Comparison of ENCODE assay signal across 22 cellular contexts in the genomic region with DNA sequence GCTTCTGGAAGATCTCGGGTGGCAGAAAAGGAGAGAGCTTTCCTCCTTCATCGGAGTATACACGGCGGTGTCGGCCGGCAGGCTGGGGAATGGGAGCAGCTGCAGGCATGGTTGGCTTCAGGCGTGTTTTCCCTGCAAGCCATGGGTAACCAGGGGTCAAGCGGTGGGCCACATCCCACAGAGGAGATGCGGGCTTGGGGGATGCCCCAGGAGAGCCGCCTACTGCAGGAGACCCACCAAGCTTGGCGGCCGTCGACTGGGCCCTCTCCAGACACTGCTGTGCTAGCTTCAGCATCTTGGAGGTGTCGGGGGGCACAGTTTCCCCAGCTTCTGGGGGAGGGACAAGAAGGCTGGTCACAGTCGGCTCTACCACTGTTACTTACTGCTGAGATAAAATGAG. TPM values are rescaled to one million over a fixed set of nuclear protein-coding genes. Genes with fewer than 3 reads are reported as not detected.
DNase-seq lines count a peak whose midpoint lies in the region; ATAC-seq, FAIRE-seq and TF ChIP-seq lines count a peak whose summit lies in the region.
"Had no signal": no experiment of that assay in that cellular context is flagged by ENCODE, and none has a peak within 500 bp of the region (broad histone marks: within the 10 kb centered on the region; RNA-seq: fewer than 3 reads in every experiment).

No MANE protein-coding gene starts in this region.

- peaks cover 21% of the 10 kb centered on the region for H3K4me1 Mint-ChIP-seq in neural crest cell
- H3K4me1 Mint-ChIP-seq in stimulated activated naive B cell treated with anti-CD40 and anti-IgM and Interleukin-4, amounts not matched to agents 10 μg/mL and 1 μg/mL and 100 μg/mL, for 72 hours, result peaks cover 22 to 41% of the 10 kb centered on the region in 2 donors

- no peak overlapping the region for H3K27ac Mint-ChIP-seq in neural crest cell (ENCODE audit: unreplicated experiment)
- peak overlapping the region; percentile 25 for H3K27ac Mint-ChIP-seq in stimulated activated naive B cell treated with anti-CD40 and anti-IgM and Interleukin-4, amounts not matched to agents 10 μg/mL and 1 μg/mL and 100 μg/mL, for 72 hours
- H3K27ac Mint-ChIP-seq: B cell; CD4-positive, CD25-positive, alpha-beta regulatory T cell; HFFc6 had no signal

- TF ChIP-seq POLR2A in HepG2 (IDR thresholded peaks at IDR 0.05; ENCODE audit: insufficient read depth in 1 of 2, low read depth in 2 of 2, low read length in 2 of 2) (no peak), right lobe of liver (IDR thresholded peaks at IDR 0.05) (no peak), adrenal gland (IDR thresholded peaks at IDR 0.05) (no peak)

- H3K36me3 ChIP-seq in HepG2 (replicated peaks in 1 of 2; ENCODE audit: control insufficient read depth in 1 of 2, insufficient read depth in 2 of 2, low read length in 2 of 2), result no peaks in the 10 kb centered on the region
- no peaks in the 10 kb centered on the region for H3K36me3 ChIP-seq in right lobe of liver
- H3K36me3 ChIP-seq in RWPE2 (ENCODE audit: low read depth), result peaks cover 29% of the 10 kb centered on the region
- H3K36me3 ChIP-seq in adrenal gland (replicated peaks in 1 of 2), result no peaks in the 10 kb centered on the region

- H3K27me3 ChIP-seq in HepG2 (ENCODE audit: control insufficient read depth in 1 of 2, insufficient read depth in 2 of 2, low read length in 2 of 2), result no peaks in the 10 kb centered on the region; a peak in 1 of 5 replicates
- H3K27me3 ChIP-seq in right lobe of liver, result no peaks in the 10 kb centered on the region
- no peaks in the 10 kb centered on the region for H3K27me3 ChIP-seq in RWPE2 (ENCODE audit: insufficient read depth, poor library complexity, severe bottlenecking)
- no peaks in the 10 kb centered on the region for H3K27me3 ChIP-seq in adrenal gland

- intact Hi-C loops in HepG2 (cut with micrococcal nuclease; ENCODE audit: unreplicated experiment), result no loop called here
- intact Hi-C loops in right lobe of liver (cut with DNase I), result no loop called here
- intact Hi-C loops in adrenal gland (cut with DNase I), result no loop called here

- ATAC-seq in HepG2 (no peak), right lobe of liver (no peak), RWPE2 (ENCODE audit: low read depth) (no peak), HG02759 (IDR thresholded peaks at IDR 0.05; ENCODE audit: unreplicated experiment) (no peak)
- no peak for ATAC-seq in stimulated activated naive B cell treated with anti-CD40 and anti-IgM and Interleukin-4, amounts not matched to agents 10 μg/mL and 1 μg/mL and 100 μg/mL, for 72 hours (replicated peaks)
- ATAC-seq: HCT116 had no signal

- TF ChIP-seq EP300 in HepG2 (IDR thresholded peaks at IDR 0.05; ENCODE audit: low read depth in 2 of 2, low read length in 2 of 2), result no peak
- no peak for TF ChIP-seq EP300 in HepG2 (CRISPR knock-in tag; IDR thresholded peaks at IDR 0.05; ENCODE audit: borderline replicate concordance)

- no peak overlapping the region for H3K27ac ChIP-seq in HepG2 (ENCODE audit: extremely low read length, insufficient read depth, low read length)
- no peak overlapping the region for H3K27ac ChIP-seq in right lobe of liver
- no peak overlapping the region for H3K27ac ChIP-seq in RWPE2 (ENCODE audit: poor library complexity, severe bottlenecking)
- no peak overlapping the region for H3K27ac ChIP-seq in adrenal gland

- H3K27me3 Mint-ChIP-seq in neural crest cell (ENCODE audit: low read depth), result no peaks in the 10 kb centered on the region
- no peaks in the 10 kb centered on the region for H3K27me3 Mint-ChIP-seq in stimulated activated naive B cell treated with anti-CD40 and anti-IgM and Interleukin-4, amounts not matched to agents 10 μg/mL and 1 μg/mL and 100 μg/mL, for 72 hours
- H3K27me3 Mint-ChIP-seq: B cell had no signal

- no peak for TF ChIP-seq RAD21 in HepG2 (CRISPR knock-in tag; IDR thresholded peaks at IDR 0.05)

- POLR2A ChIA-PET in HepG2 (lab: Yijun Ruan, JAX), result interaction anchor here (1.2 kb wide), 1 partner anchor 10 kb away, joined by 5 read pairs; no protein-coding TSS in a partner anchor

- no TSS peak for BruUV-seq in HepG2 (replicated peaks; lab: Mats Ljungman, UMichigan)

- no peak overlapping the region for H3K4me2 ChIP-seq in HepG2 (ENCODE audit: low read depth, low read length)

- H2AFZ ChIP-seq in HepG2 (ENCODE audit: low read length), result no peak overlapping the region

- no peak for DNase-seq in HepG2 (ENCODE audit: low spot score)
- no peak for DNase-seq in right lobe of liver
- DNase-seq in RWPE2 (ENCODE audit: low spot score), result peak; percentile 69
- no peak for DNase-seq in neural crest cell (ENCODE audit: low read depth, low spot score)
- no peak for DNase-seq in stimulated activated naive B cell treated with anti-CD40 and anti-IgM and Interleukin-4, amounts not matched to agents 10 μg/mL and 1 μg/mL and 100 μg/mL, for 72 hours
- no peak for DNase-seq in NCI-H1694 (lab: John Stamatoyannopoulos, UW)
- no peak for DNase-seq in adrenal gland
- DNase-seq: Caco-2; CD4-positive, CD25-positive, alpha-beta regulatory T cell; DMS153; DMS79; GDM1; GOT3; H7; HFFc6 had no signal

- peaks cover 5% of the 10 kb centered on the region for H3K36me3 Mint-ChIP-seq in neural crest cell (ENCODE audit: low read depth)
- peaks cover 27 to 37% of the 10 kb centered on the region in 2 donors for H3K36me3 Mint-ChIP-seq in stimulated activated naive B cell treated with anti-CD40 and anti-IgM and Interleukin-4, amounts not matched to agents 10 μg/mL and 1 μg/mL and 100 μg/mL, for 72 hours

- H3K9ac ChIP-seq in HepG2 (ENCODE audit: insufficient read depth, low read depth, low read length), result no peak overlapping the region

- H3K9me3 Mint-ChIP-seq in neural crest cell, result no peaks in the 10 kb centered on the region
- no peaks in the 10 kb centered on the region for H3K9me3 Mint-ChIP-seq in stimulated activated naive B cell treated with anti-CD40 and anti-IgM and Interleukin-4, amounts not matched to agents 10 μg/mL and 1 μg/mL and 100 μg/mL, for 72 hours
- H3K9me3 Mint-ChIP-seq: HFFc6 had no signal

- H3K9me3 ChIP-seq in HepG2 (ENCODE audit: low read length) (no peaks in the 10 kb centered on the region), right lobe of liver (no peaks in the 10 kb centered on the region), RWPE2 (ENCODE audit: severe bottlenecking) (no peaks in the 10 kb centered on the region), adrenal gland (replicated peaks in 1 of 3) (no peaks in the 10 kb centered on the region)
- H3K9me3 ChIP-seq: BLaER1 treated with 17β-estradiol and CSF1 and Interleukin-3, amounts not matched to agents 10 nM and 100 nM; Caco-2 had no signal

- H4K20me1 ChIP-seq in HepG2 (ENCODE audit: insufficient read depth, low read length), result no peaks in the 10 kb centered on the region; the same call in 1 of the 2 replicates

- no peak for FAIRE-seq in HepG2 (lab: Jason Lieb, UNC)
- FAIRE-seq: D721Med, GM12892, GM18507 had no signal

- H3K4me1 ChIP-seq in HepG2 (ENCODE audit: insufficient read depth, low read length), result peaks cover 26% of the 10 kb centered on the region
- peaks cover 0 to 16% (median 4%) of the 10 kb centered on the region in 4 donors for H3K4me1 ChIP-seq in right lobe of liver
- H3K4me1 ChIP-seq in RWPE2 (ENCODE audit: insufficient read depth, poor library complexity, severe bottlenecking), result peaks cover 12% of the 10 kb centered on the region
- H3K4me1 ChIP-seq in adrenal gland (replicated peaks in 1 of 2), result peaks cover 21 to 28% of the 10 kb centered on the region in 2 donors

- H3K4me3 ChIP-seq in HepG2 (replicated peaks in 1 of 3; ENCODE audit: insufficient read depth in 1 of 3, low read depth in 2 of 3, low read length in 3 of 3), result no peak overlapping the region
- H3K4me3 ChIP-seq in right lobe of liver, result no peak overlapping the region
- no peak overlapping the region for H3K4me3 ChIP-seq in RWPE2 (ENCODE audit: severe bottlenecking)
- no peak overlapping the region for H3K4me3 ChIP-seq in adrenal gland

- WGBS in HepG2 (ENCODE audit: low lambda C conversion rate), result 98% methylated on average over 14 of the region's 15 CpGs
- WGBS in right lobe of liver (ENCODE audit: insufficient coverage, low coverage, low lambda C conversion rate, missing lambda C conversion rate), result 87% methylated on average over 9 of the region's 15 CpGs
- WGBS in adrenal gland, 4 donors, result 84 to 92% (median 88%) methylated on average over 9 to 15 of the region's 15 CpGs

- H3K4me3 Mint-ChIP-seq in neural crest cell, result peak overlapping the region; percentile 19
- H3K4me3 Mint-ChIP-seq in stimulated activated naive B cell treated with anti-CD40 and anti-IgM and Interleukin-4, amounts not matched to agents 10 μg/mL and 1 μg/mL and 100 μg/mL, for 72 hours, result no peak overlapping the region
- H3K4me3 Mint-ChIP-seq: B cell; CD4-positive, CD25-positive, alpha-beta regulatory T cell; HFFc6 had no signal

- H3K79me2 ChIP-seq in HepG2 (ENCODE audit: insufficient read depth, low read length), result no peaks in the 10 kb centered on the region

- in situ Hi-C loops in HepG2 (cut with HindIII; ENCODE audit: extremely low pct_ligation_motif_present, low pct_unique_long_range_greater_than_20kb), result no loop called here

- CTCF ChIA-PET in HepG2 (lab: Yijun Ruan, JAX; ENCODE audit: low intra/inter-chr PET ratio, low total read pairs), result no interaction called here

- TF ChIP-seq CTCF in HepG2 (CRISPR knock-in tag; IDR thresholded peaks at IDR 0.05) (no peak), right lobe of liver (IDR thresholded peaks at IDR 0.05) (no peak), RWPE2 (IDR thresholded peaks at IDR 0.05; ENCODE audit: poor library complexity, severe bottlenecking) (no peak), neural crest cell (conservative IDR thresholded peaks at IDR 0.05) (no peak), adrenal gland (IDR thresholded peaks at IDR 0.05) (no peak)

RNA-seq across cellular contexts. Expression of gene VPS9D1, which starts 4.2 kb away (rescaled TPM):
- 3.8 and 10.1 TPM in 2 replicates for total RNA-seq in HepG2 (2016; rRNA removed; fragmentation: Illumina TruSeq; extraction: Trizol)
- 2.4 and 3.2 TPM in 2 replicates for total RNA-seq in HepG2 (2016; cell fraction: cytosol; rRNA removed; fragmentation: Illumina TruSeq; extraction: Trizol; ENCODE audit: low read depth)
- 4.2 and 9.2 TPM in 2 replicates for total RNA-seq in HepG2 (2016; cell fraction: insoluble cytoplasmic fraction; rRNA removed; fragmentation: Illumina TruSeq; extraction: Trizol)
- total RNA-seq in HepG2 (2016; cell fraction: membrane; rRNA removed; fragmentation: Illumina TruSeq; extraction: Trizol), result 5.2 and 6.8 TPM in 2 replicates
- 13.1 and 15.5 TPM in 2 replicates for total RNA-seq in HepG2 (2016; cell fraction: nucleus; rRNA removed; fragmentation: Illumina TruSeq; extraction: Trizol)
- polyA plus RNA-seq in HepG2 (2011; rRNA removed), result 13.2 and 18.6 TPM in 2 replicates
- 4.5 and 5.7 TPM in 2 replicates for polyA plus RNA-seq in HepG2 (2011; cell fraction: cytosol; rRNA removed)
- 111 and 130 TPM in 2 replicates for polyA plus RNA-seq in HepG2 (2011; cell fraction: nucleus; rRNA removed)
- polyA plus RNA-seq in HepG2 (2012), result 7.5 and 10.0 TPM in 2 replicates
- polyA plus RNA-seq in HepG2 (2016; cell fraction: cytosol; fragmentation: Illumina TruSeq; extraction: Trizol; ENCODE audit: low read depth), result 2.5 and 3.3 TPM in 2 replicates
- 4.6 and 6.5 TPM in 2 replicates for polyA plus RNA-seq in HepG2 (2016; cell fraction: insoluble cytoplasmic fraction; fragmentation: Illumina TruSeq; extraction: Trizol; ENCODE audit: low read depth)
- polyA plus RNA-seq in HepG2 (2016; cell fraction: membrane; fragmentation: Illumina TruSeq; extraction: Trizol; ENCODE audit: low read depth), result 5.7 and 6.3 TPM in 2 replicates
- polyA plus RNA-seq in HepG2 (2016; cell fraction: nucleus; fragmentation: Illumina TruSeq; extraction: Trizol; ENCODE audit: insufficient read depth, low read depth), result 51.9 and 55.4 TPM in 2 replicates
- 4.4 and 8.1 TPM in 2 replicates for polyA minus RNA-seq in HepG2 (2011; rRNA and poly(A)+ RNA removed; ENCODE audit: low replicate concordance)
- polyA minus RNA-seq in HepG2 (2011; cell fraction: cytosol; rRNA and poly(A)+ RNA removed), result 2.2 and 5.0 TPM in 2 replicates
- polyA minus RNA-seq in HepG2 (2011; cell fraction: nucleus; rRNA and poly(A)+ RNA removed), result 6.8 and 7.5 TPM in 2 replicates
- 10 to 100 TPM in 3 of 6 experiments, 1 to 10 TPM in 3; 5.6 to 12.4 (median 9.4) TPM for total RNA-seq in right lobe of liver
- total RNA-seq in neural crest cell, result 18.0 and 20.2 TPM in 2 replicates
- 10 to 100 TPM; 13.9 to 39.5 (median 23.2) TPM for total RNA-seq in adrenal gland
- 100 to 1,000 TPM in 1 of 3 donors, 10 to 100 TPM in 1, 1 to 10 TPM in 1; 3.9 to 102 (median 62.3) TPM for polyA plus RNA-seq in adrenal gland

RNA-seq across cellular contexts. Expression of gene ZNF276, which starts 4.8 kb away (rescaled TPM):
- total RNA-seq in HepG2 (2016; rRNA removed; fragmentation: Illumina TruSeq; extraction: Trizol) (6.8 and 17.7 TPM in 2 replicates), right lobe of liver (10 to 100 TPM in 2 of 6 experiments, 1 to 10 TPM in 4; 6.9 to 13.4 (median 9.1) TPM), neural crest cell (31.6 and 32.9 TPM in 2 replicates), adrenal gland (10 to 100 TPM; 11.8 to 35.0 (median 22.4) TPM)
- 4.4 and 4.7 TPM in 2 replicates for total RNA-seq in HepG2 (2016; cell fraction: cytosol; rRNA removed; fragmentation: Illumina TruSeq; extraction: Trizol; ENCODE audit: low read depth)
- total RNA-seq in HepG2 (2016; cell fraction: insoluble cytoplasmic fraction; rRNA removed; fragmentation: Illumina TruSeq; extraction: Trizol), result 4.5 and 15.9 TPM in 2 replicates
- 5.4 and 8.2 TPM in 2 replicates for total RNA-seq in HepG2 (2016; cell fraction: membrane; rRNA removed; fragmentation: Illumina TruSeq; extraction: Trizol)
- 22.3 and 26.8 TPM in 2 replicates for total RNA-seq in HepG2 (2016; cell fraction: nucleus; rRNA removed; fragmentation: Illumina TruSeq; extraction: Trizol)
- polyA plus RNA-seq in HepG2 (2011; rRNA removed) (18.0 and 24.3 TPM in 2 replicates), adrenal gland (10 to 100 TPM in 2 of 3 donors, 1 to 10 TPM in 1; 9.3 to 84.5 (median 76.0) TPM)
- 8.0 and 12.2 TPM in 2 replicates for polyA plus RNA-seq in HepG2 (2011; cell fraction: cytosol; rRNA removed)
- polyA plus RNA-seq in HepG2 (2011; cell fraction: nucleus; rRNA removed), result 148 and 167 TPM in 2 replicates
- 16.1 and 20.0 TPM in 2 replicates for polyA plus RNA-seq in HepG2 (2012)
- 2.3 and 3.4 TPM in 2 replicates for polyA plus RNA-seq in HepG2 (2016; cell fraction: cytosol; fragmentation: Illumina TruSeq; extraction: Trizol; ENCODE audit: low read depth)
- polyA plus RNA-seq in HepG2 (2016; cell fraction: insoluble cytoplasmic fraction; fragmentation: Illumina TruSeq; extraction: Trizol; ENCODE audit: low read depth), result 7.0 and 9.8 TPM in 2 replicates
- polyA plus RNA-seq in HepG2 (2016; cell fraction: membrane; fragmentation: Illumina TruSeq; extraction: Trizol; ENCODE audit: low read depth), result 4.7 and 8.3 TPM in 2 replicates
- 66.1 and 72.8 TPM in 2 replicates for polyA plus RNA-seq in HepG2 (2016; cell fraction: nucleus; fragmentation: Illumina TruSeq; extraction: Trizol; ENCODE audit: insufficient read depth, low read depth)
- polyA minus RNA-seq in HepG2 (2011; rRNA and poly(A)+ RNA removed; ENCODE audit: low replicate concordance), result 14.5 and 22.1 TPM in 2 replicates
- polyA minus RNA-seq in HepG2 (2011; cell fraction: cytosol; rRNA and poly(A)+ RNA removed), result 4.0 and 6.3 TPM in 2 replicates
- polyA minus RNA-seq in HepG2 (2011; cell fraction: nucleus; rRNA and poly(A)+ RNA removed), result 27.8 and 28.5 TPM in 2 replicates

RNA-seq across cellular contexts. Expression of gene SPATA2L, which starts 15.0 kb away (rescaled TPM):
- 17.0 and 20.7 TPM in 2 replicates for total RNA-seq in HepG2 (2016; rRNA removed; fragmentation: Illumina TruSeq; extraction: Trizol)
- total RNA-seq in HepG2 (2016; cell fraction: cytosol; rRNA removed; fragmentation: Illumina TruSeq; extraction: Trizol; ENCODE audit: low read depth), result 5.1 and 5.8 TPM in 2 replicates
- total RNA-seq in HepG2 (2016; cell fraction: insoluble cytoplasmic fraction; rRNA removed; fragmentation: Illumina TruSeq; extraction: Trizol), result 16.3 and 20.7 TPM in 2 replicates
- 12.5 and 13.4 TPM in 2 replicates for total RNA-seq in HepG2 (2016; cell fraction: membrane; rRNA removed; fragmentation: Illumina TruSeq; extraction: Trizol)
- total RNA-seq in HepG2 (2016; cell fraction: nucleus; rRNA removed; fragmentation: Illumina TruSeq; extraction: Trizol), result 9.5 and 13.5 TPM in 2 replicates
- polyA plus RNA-seq in HepG2 (2011; rRNA removed), result 9.1 and 11.8 TPM in 2 replicates
- polyA plus RNA-seq in HepG2 (2011; cell fraction: cytosol; rRNA removed), result 13.4 and 23.3 TPM in 2 replicates
- 26.3 and 28.3 TPM in 2 replicates for polyA plus RNA-seq in HepG2 (2011; cell fraction: nucleus; rRNA removed)
- 6.8 and 12.5 TPM in 2 replicates for polyA plus RNA-seq in HepG2 (2012)
- 3.0 and 3.1 TPM in 2 replicates for polyA plus RNA-seq in HepG2 (2016; cell fraction: cytosol; fragmentation: Illumina TruSeq; extraction: Trizol; ENCODE audit: low read depth)
- 13.3 and 14.0 TPM in 2 replicates for polyA plus RNA-seq in HepG2 (2016; cell fraction: insoluble cytoplasmic fraction; fragmentation: Illumina TruSeq; extraction: Trizol; ENCODE audit: low read depth)
- 5.3 and 7.7 TPM in 2 replicates for polyA plus RNA-seq in HepG2 (2016; cell fraction: membrane; fragmentation: Illumina TruSeq; extraction: Trizol; ENCODE audit: low read depth)
- polyA plus RNA-seq in HepG2 (2016; cell fraction: nucleus; fragmentation: Illumina TruSeq; extraction: Trizol; ENCODE audit: insufficient read depth, low read depth), result 14.9 and 15.5 TPM in 2 replicates
- 3.5 and 31.4 TPM in 2 replicates for polyA minus RNA-seq in HepG2 (2011; rRNA and poly(A)+ RNA removed; ENCODE audit: low replicate concordance)
- 16.7 and 20.7 TPM in 2 replicates for polyA minus RNA-seq in HepG2 (2011; cell fraction: cytosol; rRNA and poly(A)+ RNA removed)
- 8.8 and 8.9 TPM in 2 replicates for polyA minus RNA-seq in HepG2 (2011; cell fraction: nucleus; rRNA and poly(A)+ RNA removed)
- 10 to 100 TPM in 3 of 6 experiments, 1 to 10 TPM in 3; 5.6 to 17.9 (median 11.2) TPM for total RNA-seq in right lobe of liver
- 8.6 and 10.6 TPM in 2 replicates for total RNA-seq in neural crest cell
- 10 to 100 TPM in 5 of 8 donors, 1 to 10 TPM in 3; 5.1 to 29.4 (median 11.2) TPM for total RNA-seq in adrenal gland
- 10 to 100 TPM in 2 of 3 donors, under 1 TPM in 1; 0.20 to 17.5 (median 17.4) TPM for polyA plus RNA-seq in adrenal gland

RNA-seq across cellular contexts. Expression of gene CDK10, which starts 30.0 kb away (rescaled TPM):
- total RNA-seq in HepG2 (2016; rRNA removed; fragmentation: Illumina TruSeq; extraction: Trizol) (1.2 and 2.5 TPM in 2 replicates), right lobe of liver (10 to 100 TPM; 35.0 to 72.2 (median 53.7) TPM), neural crest cell (127 and 131 TPM in 2 replicates), adrenal gland (100 to 1,000 TPM in 1 of 8 donors, 10 to 100 TPM in 7; 31.5 to 127 (median 58.2) TPM)
- total RNA-seq in HepG2 (2016; cell fraction: cytosol; rRNA removed; fragmentation: Illumina TruSeq; extraction: Trizol; ENCODE audit: low read depth), result 4.2 and 5.8 TPM in 2 replicates
- total RNA-seq in HepG2 (2016; cell fraction: insoluble cytoplasmic fraction; rRNA removed; fragmentation: Illumina TruSeq; extraction: Trizol), result 1.4 and 2.6 TPM in 2 replicates
- 3.5 TPM in 2 replicates for total RNA-seq in HepG2 (2016; cell fraction: membrane; rRNA removed; fragmentation: Illumina TruSeq; extraction: Trizol)
- total RNA-seq in HepG2 (2016; cell fraction: nucleus; rRNA removed; fragmentation: Illumina TruSeq; extraction: Trizol), result 2.4 and 3.5 TPM in 2 replicates
- polyA plus RNA-seq in HepG2 (2011; rRNA removed) (3.9 and 4.3 TPM in 2 replicates), adrenal gland (100 to 1,000 TPM in 2 of 3 donors, 10 to 100 TPM in 1; 29.5 to 289 (median 159) TPM)
- 1.5 and 2.1 TPM in 2 replicates for polyA plus RNA-seq in HepG2 (2011; cell fraction: cytosol; rRNA removed)
- 28.1 and 29.8 TPM in 2 replicates for polyA plus RNA-seq in HepG2 (2011; cell fraction: nucleus; rRNA removed)
- 2.7 and 6.1 TPM in 2 replicates for polyA plus RNA-seq in HepG2 (2012)
- 1.1 TPM in 2 replicates for polyA plus RNA-seq in HepG2 (2016; cell fraction: cytosol; fragmentation: Illumina TruSeq; extraction: Trizol; ENCODE audit: low read depth)
- polyA plus RNA-seq in HepG2 (2016; cell fraction: insoluble cytoplasmic fraction; fragmentation: Illumina TruSeq; extraction: Trizol; ENCODE audit: low read depth), result 1.1 and 1.2 TPM in 2 replicates
- polyA plus RNA-seq in HepG2 (2016; cell fraction: membrane; fragmentation: Illumina TruSeq; extraction: Trizol; ENCODE audit: low read depth), result 1.0 and 1.2 TPM in 2 replicates
- polyA plus RNA-seq in HepG2 (2016; cell fraction: nucleus; fragmentation: Illumina TruSeq; extraction: Trizol; ENCODE audit: insufficient read depth, low read depth), result 11.0 and 12.6 TPM in 2 replicates
- 2.9 and 43.1 TPM in 2 replicates for polyA minus RNA-seq in HepG2 (2011; rRNA and poly(A)+ RNA removed; ENCODE audit: low replicate concordance)
- 1.6 and 2.8 TPM in 2 replicates for polyA minus RNA-seq in HepG2 (2011; cell fraction: cytosol; rRNA and poly(A)+ RNA removed)
- polyA minus RNA-seq in HepG2 (2011; cell fraction: nucleus; rRNA and poly(A)+ RNA removed), result 4.5 and 5.8 TPM in 2 replicates

RNA-seq across cellular contexts. Expression of gene SPATA33, which starts 58.9 kb away (rescaled TPM):
- total RNA-seq in HepG2 (2016; rRNA removed; fragmentation: Illumina TruSeq; extraction: Trizol), result 11.0 and 11.2 TPM in 2 replicates
- total RNA-seq in HepG2 (2016; cell fraction: cytosol; rRNA removed; fragmentation: Illumina TruSeq; extraction: Trizol; ENCODE audit: low read depth), result 9.1 and 14.3 TPM in 2 replicates
- 11.7 and 12.8 TPM in 2 replicates for total RNA-seq in HepG2 (2016; cell fraction: insoluble cytoplasmic fraction; rRNA removed; fragmentation: Illumina TruSeq; extraction: Trizol)
- 14.6 and 17.6 TPM in 2 replicates for total RNA-seq in HepG2 (2016; cell fraction: membrane; rRNA removed; fragmentation: Illumina TruSeq; extraction: Trizol)
- total RNA-seq in HepG2 (2016; cell fraction: nucleus; rRNA removed; fragmentation: Illumina TruSeq; extraction: Trizol), result 9.0 and 10.4 TPM in 2 replicates
- 5.7 and 6.3 TPM in 2 replicates for polyA plus RNA-seq in HepG2 (2011; rRNA removed)
- polyA plus RNA-seq in HepG2 (2011; cell fraction: cytosol; rRNA removed), result 3.3 and 3.5 TPM in 2 replicates
- polyA plus RNA-seq in HepG2 (2011; cell fraction: nucleus; rRNA removed), result 14.9 and 16.4 TPM in 2 replicates
- 8.1 and 9.7 TPM in 2 replicates for polyA plus RNA-seq in HepG2 (2012)
- 17.1 and 17.6 TPM in 2 replicates for polyA plus RNA-seq in HepG2 (2016; cell fraction: cytosol; fragmentation: Illumina TruSeq; extraction: Trizol; ENCODE audit: low read depth)
- polyA plus RNA-seq in HepG2 (2016; cell fraction: insoluble cytoplasmic fraction; fragmentation: Illumina TruSeq; extraction: Trizol; ENCODE audit: low read depth), result 12.9 and 16.7 TPM in 2 replicates
- 20.1 and 25.8 TPM in 2 replicates for polyA plus RNA-seq in HepG2 (2016; cell fraction: membrane; fragmentation: Illumina TruSeq; extraction: Trizol; ENCODE audit: low read depth)
- polyA plus RNA-seq in HepG2 (2016; cell fraction: nucleus; fragmentation: Illumina TruSeq; extraction: Trizol; ENCODE audit: insufficient read depth, low read depth), result 25.8 and 32.4 TPM in 2 replicates
- polyA minus RNA-seq in HepG2 (2011; rRNA and poly(A)+ RNA removed; ENCODE audit: low replicate concordance), result 6.0 and 18.6 TPM in 2 replicates
- 1.4 and 1.8 TPM in 2 replicates for polyA minus RNA-seq in HepG2 (2011; cell fraction: cytosol; rRNA and poly(A)+ RNA removed)
- 7.2 and 7.7 TPM in 2 replicates for polyA minus RNA-seq in HepG2 (2011; cell fraction: nucleus; rRNA and poly(A)+ RNA removed)
- 1 to 10 TPM; 1.8 to 5.0 (median 3.3) TPM for total RNA-seq in right lobe of liver
- 41.7 and 42.6 TPM in 2 replicates for total RNA-seq in neural crest cell
- total RNA-seq in adrenal gland, result 1 to 10 TPM; 1.9 to 7.5 (median 3.7) TPM
- polyA plus RNA-seq in adrenal gland, result 10 to 100 TPM in 1 of 3 donors, 1 to 10 TPM in 2; 5.1 to 13.5 (median 6.5) TPM
